ENCODE assay signal across 12 cellular contexts in genomic region chr12:46260913-46261476, GRCh38. TPM values are rescaled to one million over a fixed set of nuclear protein-coding genes. Genes with fewer than 3 reads are reported as not detected.
A peak's percentile ranks its signal among the peaks of the same experiment; 100 is the strongest.
DNase-seq lines count a peak whose midpoint lies in the region; ATAC-seq and TF ChIP-seq lines count a peak whose summit lies in the region.
"Had no signal": no experiment of that assay in that cellular context is flagged by ENCODE, and none has a peak within 500 bp of the region (broad histone marks: within the 10 kb centered on the region; RNA-seq: fewer than 3 reads in every experiment).

No MANE protein-coding gene starts in this region.

- in situ Hi-C loops in Panc1 (cut with HindIII; ENCODE audit: low pct_unique_long_range_greater_than_20kb, low sequenced_read_pairs): no loop called here

- no peaks in the 10 kb centered on the region for H3K27me3 ChIP-seq in SK-N-SH (ENCODE audit: insufficient read depth)
- no peaks in the 10 kb centered on the region for H3K27me3 ChIP-seq in Panc1 (ENCODE audit: control insufficient read depth, insufficient read depth, low read length)
- H3K27me3 ChIP-seq in iPS DF 6.9 (ENCODE audit: control insufficient read depth, insufficient read depth, low read length): no peaks in the 10 kb centered on the region
- H3K27me3 ChIP-seq in tibial artery: no peaks in the 10 kb centered on the region
- H3K27me3 ChIP-seq: BE2C, right lobe of liver had no signal

- TF ChIP-seq RAD21 in SK-N-SH (IDR thresholded peaks at IDR 0.05; ENCODE audit: low read length): no peak

- peaks cover 11% of the 10 kb centered on the region for H3F3A ChIP-seq in SK-N-SH (replicated peaks; ENCODE audit: insufficient read depth)

- no peaks in the 10 kb centered on the region for H3K9me3 ChIP-seq in SK-N-SH
- H3K9me3 ChIP-seq in Panc1 (ENCODE audit: control insufficient read depth, insufficient read depth, low read depth, low read length): no peaks in the 10 kb centered on the region
- no peaks in the 10 kb centered on the region for H3K9me3 ChIP-seq in iPS DF 6.9 (ENCODE audit: control insufficient read depth, insufficient read depth, low read length)
- H3K9me3 ChIP-seq in tibial artery: no peaks in the 10 kb centered on the region
- H3K9me3 ChIP-seq: BE2C, right lobe of liver had no signal

- no peak overlapping the region for H3K9ac ChIP-seq in SK-N-SH

- TF ChIP-seq CTCF in SK-N-SH (IDR thresholded peaks at IDR 0.05) (no peak), Panc1 (IDR thresholded peaks at IDR 0.05) (no peak), tibial artery (IDR thresholded peaks at IDR 0.05) (no peak), type B pancreatic cell (conservative IDR thresholded peaks at IDR 0.05) (no peak)

- peak overlapping the region; percentile 45; the same call in 1 of the 2 replicates for H3K4me2 ChIP-seq in SK-N-SH

- POLR2A ChIA-PET in SK-N-SH (lab: Yijun Ruan, JAX): no interaction called here
- POLR2A ChIA-PET in Panc1 (lab: Charles Lee): no interaction called here

- 66% methylated on average over 2 of the region's 2 CpGs for WGBS in SK-N-SH (ENCODE audit: low lambda C conversion rate)
- no CpG with 5 or more reads among the region's 2 CpGs for WGBS in iPS DF 6.9 (ENCODE audit: insufficient coverage, insufficient read length)

- no peaks in the 10 kb centered on the region for H3K9me3 Mint-ChIP-seq in type B pancreatic cell
- H3K9me3 Mint-ChIP-seq: activated T-helper 2 cell treated with anti-CD3 and anti-CD28 coated beads, Interferon-gamma antibody, Interleukin-2, Interleukin-4, amounts not matched to agents 10 μg/mL and 5 μg/mL and 100 μg/mL, durations not matched to agents 14 hours and 24 hours and 36 hours had no signal

- H3K9me2 ChIP-seq in SK-N-SH: no peaks in the 10 kb centered on the region

- H4K20me1 ChIP-seq in SK-N-SH (ENCODE audit: insufficient read depth): peaks cover 68% of the 10 kb centered on the region

- no peak overlapping the region for H3K27ac Mint-ChIP-seq in type B pancreatic cell

- H3K79me2 ChIP-seq in SK-N-SH (ENCODE audit: insufficient read depth): peaks cover 100% of the 10 kb centered on the region

- H3K4me1 Mint-ChIP-seq in type B pancreatic cell (ENCODE audit: unreplicated experiment): peaks cover 14% of the 10 kb centered on the region

- H3K4me3 ChIP-seq in SK-N-SH (ENCODE audit: low read depth in 2 of 2, low read length in 1 of 2): no peak overlapping the region
- no peak overlapping the region for H3K4me3 ChIP-seq in Panc1 (ENCODE audit: low read depth in 2 of 2, low read length in 2 of 2)
- no peak overlapping the region for H3K4me3 ChIP-seq in iPS DF 6.9 (ENCODE audit: low read length)
- H3K4me3 ChIP-seq in tibial artery: no peak overlapping the region
- H3K4me3 ChIP-seq: right lobe of liver had no signal

- BruUV-seq in Panc1 (replicated peaks; lab: Mats Ljungman, UMichigan): no TSS peak

- ATAC-seq in SK-N-SH treated with all-trans-retinoic acid at 6 μM for 48 hours: no peak
- no peak for ATAC-seq in Panc1
- ATAC-seq in GM21390 (IDR thresholded peaks at IDR 0.05; ENCODE audit: unreplicated experiment): no peak
- ATAC-seq: right lobe of liver had no signal

- H3K27ac ChIP-seq in SK-N-SH (ENCODE audit: low read depth in 2 of 2, low read length in 1 of 2) (peak overlapping the region; percentile 47 to 80; a peak in 3 of 4 replicates), Panc1 (ENCODE audit: low read length) (peak overlapping the region; percentile 40; the same call in 1 of the 2 replicates), iPS DF 6.9 (ENCODE audit: low read length) (peak overlapping the region; percentile 89), tibial artery (peak overlapping the region; percentile 41 to 42)
- H3K27ac ChIP-seq: right lobe of liver had no signal

- H3K4me3 Mint-ChIP-seq in type B pancreatic cell: no peak overlapping the region

- peaks cover 30 to 40% of the 10 kb centered on the region in 2 experiments; a peak in 3 of 4 replicates for H3K4me1 ChIP-seq in SK-N-SH (ENCODE audit: control insufficient read depth in 1 of 2, insufficient read depth in 2 of 2, low read depth in 1 of 2, low read length in 1 of 2)
- peaks cover 62% of the 10 kb centered on the region for H3K4me1 ChIP-seq in Panc1 (ENCODE audit: control insufficient read depth, insufficient read depth, low read length)
- H3K4me1 ChIP-seq in iPS DF 6.9 (ENCODE audit: control insufficient read depth, insufficient read depth, low read length): peaks cover 8% of the 10 kb centered on the region; the same call in 1 of the 2 replicates
- peaks cover 0 to 78% (median 27%) of the 10 kb centered on the region in 4 donors for H3K4me1 ChIP-seq in tibial artery
- H3K4me1 ChIP-seq: right lobe of liver had no signal

- no peaks in the 10 kb centered on the region for H3K27me3 Mint-ChIP-seq in type B pancreatic cell

- DNase-seq in SK-N-SH (no peak), Panc1 (ENCODE audit: low read depth, low spot score) (no peak), iPS DF 6.9 (ENCODE audit: low read depth, low spot score) (no peak), tibial artery (no peak), type B pancreatic cell (ENCODE audit: extremely low spot score, unreplicated experiment) (no peak)
- DNase-seq in stimulated activated CD4-positive, alpha-beta T cell treated with anti-CD3 and anti-CD28 coated beads, Interleukin-4, amount 100 ng/mL, for 24 hours: no peak
- DNase-seq: BE2C, MM.1S, right lobe of liver had no signal

- H3K36me3 Mint-ChIP-seq in type B pancreatic cell: peaks cover 20% of the 10 kb centered on the region

- CTCF ChIA-PET in SK-N-SH (lab: Yijun Ruan, JAX) (no interaction called here), Panc1 (lab: Charles Lee) (no interaction called here)

- H2AFZ ChIP-seq in SK-N-SH (ENCODE audit: low read depth): no peak overlapping the region

- intact Hi-C loops in Panc1 (cut with micrococcal nuclease; ENCODE audit: unreplicated experiment): loop anchor here (10.0 kb wide), 1 partner anchor 104 kb away; no protein-coding TSS in a partner anchor
- intact Hi-C loops in tibial artery (cut with DNase I; ENCODE audit: low total_unique reads): no loop called here

- no peak for TF ChIP-seq EP300 in SK-N-SH (IDR thresholded peaks at IDR 0.05; ENCODE audit: borderline replicate concordance in 1 of 2, low read depth in 1 of 2, low read length in 1 of 2)

- peaks cover 4 to 11% of the 10 kb centered on the region in 2 experiments for H3K36me3 ChIP-seq in SK-N-SH (replicated peaks in 1 of 2; ENCODE audit: control insufficient read depth in 1 of 2, insufficient read depth in 2 of 2, low read length in 1 of 2)
- H3K36me3 ChIP-seq in Panc1 (ENCODE audit: control insufficient read depth, insufficient read depth, low read length): no peaks in the 10 kb centered on the region
- no peaks in the 10 kb centered on the region for H3K36me3 ChIP-seq in iPS DF 6.9 (ENCODE audit: control insufficient read depth, insufficient read depth, low read length)
- H3K36me3 ChIP-seq in tibial artery: no peaks in the 10 kb centered on the region
- H3K36me3 ChIP-seq: right lobe of liver had no signal

TF ChIP-seq in SK-N-SH, 30 proteins besides CTCF, POLR2A, EP300 and RAD21 (continues in another document):
- TF ChIP-seq ZBTB33 (IDR thresholded peaks at IDR 0.05; ENCODE audit: borderline replicate concordance, low read depth) (no peak), EZH2phosphoT487 (IDR thresholded peaks at IDR 0.05; ENCODE audit: borderline replicate concordance, low read depth) (no peak), TAF1 (IDR thresholded peaks at IDR 0.05; ENCODE audit: borderline replicate concordance, low read depth, low read length) (no peak), CHD2 (IDR thresholded peaks at IDR 0.05; ENCODE audit: low read length, partially characterized antibody) (no peak), POLR2AphosphoS5 (IDR thresholded peaks at IDR 0.05; ENCODE audit: low read depth, low read length) (no peak)

TF ChIP-seq in SK-N-SH treated with all-trans-retinoic acid at 6 μM for 48 hours, 23 proteins besides CTCF, POLR2A, EP300 and RAD21 (continues in another document):
- TF ChIP-seq ISL1 (CRISPR knock-in tag; IDR thresholded peaks at IDR 0.05) (no peak), ZFP3 (CRISPR knock-in tag; IDR thresholded peaks at IDR 0.05) (no peak), PPARA (CRISPR knock-in tag; IDR thresholded peaks at IDR 0.05; ENCODE audit: borderline replicate concordance) (no peak), CSRNP3 (CRISPR knock-in tag; IDR thresholded peaks at IDR 0.05) (no peak), ESRRG (CRISPR knock-in tag; IDR thresholded peaks at IDR 0.05) (no peak), RARB (CRISPR knock-in tag; IDR thresholded peaks at IDR 0.05) (no peak), CSDC2 (CRISPR knock-in tag; IDR thresholded peaks at IDR 0.05) (no peak), SNAI2 (CRISPR knock-in tag; IDR thresholded peaks at IDR 0.05) (no peak)
- TF ChIP-seq, protein P1, sequence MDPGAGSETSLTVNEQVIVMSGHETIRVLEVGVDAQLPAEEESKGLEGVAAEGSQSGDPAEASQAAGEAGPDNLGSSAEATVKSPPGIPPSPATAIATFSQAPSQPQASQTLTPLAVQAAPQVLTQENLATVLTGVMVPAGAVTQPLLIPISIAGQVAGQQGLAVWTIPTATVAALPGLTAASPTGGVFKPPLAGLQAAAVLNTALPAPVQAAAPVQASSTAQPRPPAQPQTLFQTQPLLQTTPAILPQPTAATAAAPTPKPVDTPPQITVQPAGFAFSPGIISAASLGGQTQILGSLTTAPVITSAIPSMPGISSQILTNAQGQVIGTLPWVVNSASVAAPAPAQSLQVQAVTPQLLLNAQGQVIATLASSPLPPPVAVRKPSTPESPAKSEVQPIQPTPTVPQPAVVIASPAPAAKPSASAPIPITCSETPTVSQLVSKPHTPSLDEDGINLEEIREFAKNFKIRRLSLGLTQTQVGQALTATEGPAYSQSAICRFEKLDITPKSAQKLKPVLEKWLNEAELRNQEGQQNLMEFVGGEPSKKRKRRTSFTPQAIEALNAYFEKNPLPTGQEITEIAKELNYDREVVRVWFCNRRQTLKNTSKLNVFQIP (CRISPR knock-in tag; IDR thresholded peaks at IDR 0.05; ENCODE audit: borderline replicate concordance, low read depth): no peak

RNA-seq across cellular contexts. Expression of gene SLC38A1, which starts 7.8 kb away (rescaled TPM):
- polyA plus RNA-seq in SK-N-SH (2012; rRNA removed): 20.7 and 27.7 TPM in 2 replicates
- polyA plus RNA-seq in SK-N-SH (2012; cell fraction: cytosol; rRNA removed): 27.8 and 28.3 TPM in 2 replicates
- 13.0 and 26.5 TPM in 2 replicates for polyA plus RNA-seq in SK-N-SH (2012; cell fraction: nucleus; rRNA removed)
- 127 TPM for total RNA-seq in Panc1 (2021; ENCODE audit: unreplicated experiment)
- 78.9 TPM for polyA plus RNA-seq in Panc1 (2012; ENCODE audit: insufficient read length)
- 99.8 and 174 TPM in 2 replicates for total RNA-seq in type B pancreatic cell (ENCODE audit: low replicate concordance)
